16 cellular contexts compared by ENCODE assay signal in genomic region chr6:63919556-63920110, GRCh38.
A peak's percentile ranks its signal among the peaks of the same experiment; 100 is the strongest.
DNase-seq lines count a peak whose midpoint lies in the region; ATAC-seq and TF ChIP-seq lines count a peak whose summit lies in the region.
"Had no signal": no experiment of that assay in that cellular context is flagged by ENCODE, and none has a peak within 500 bp of the region (broad histone marks: within the 10 kb centered on the region; RNA-seq: fewer than 3 reads in every experiment).

No MANE protein-coding gene starts in this region.

- no peaks in the 10 kb centered on the region for H3F3A ChIP-seq in GM23248 (ENCODE audit: insufficient read depth)

- no peak overlapping the region for H3K14ac ChIP-seq in mesenchymal stem cell (ENCODE audit: low read length in 2 of 2)

- no peaks in the 10 kb centered on the region for H3K79me1 ChIP-seq in mesenchymal stem cell (replicated peaks; ENCODE audit: low read length, poor library complexity, severe bottlenecking)

- H3K18ac ChIP-seq in mesenchymal stem cell (ENCODE audit: low read depth in 1 of 2, low read length in 2 of 2): peak overlapping the region in 1 of 2 experiments; percentile 21

- no peak for ATAC-seq in stimulated activated naive CD8-positive, alpha-beta T cell treated with anti-CD3 and anti-CD28 coated beads, Interleukin-15, amount 100 ng/mL, for 72 hours
- ATAC-seq in T-helper 17 cell: no peak

- no peak overlapping the region for H3K4ac ChIP-seq in mesenchymal stem cell (ENCODE audit: low read depth in 1 of 2, low read length in 2 of 2)

- H3K9me3 Mint-ChIP-seq in stimulated activated naive CD8-positive, alpha-beta T cell treated with anti-CD3 and anti-CD28 coated beads, Interleukin-15, amount 100 ng/mL, for 72 hours: no peaks in the 10 kb centered on the region
- H3K9me3 Mint-ChIP-seq: CD4-positive, alpha-beta T cell had no signal

- H3K4me3 ChIP-seq in Karpas-422 (ENCODE audit: low read length) (no peak overlapping the region), fibroblast of pulmonary artery (replicated peaks; ENCODE audit: low read depth, low read length) (no peak overlapping the region), mesenchymal stem cell (ENCODE audit: insufficient read depth in 1 of 2, low read depth in 1 of 2, low read length in 2 of 2) (no peak overlapping the region), GM23248 (no peak overlapping the region)
- H3K4me3 ChIP-seq: HAP-1 had no signal

- H3K4me1 ChIP-seq in Karpas-422 (ENCODE audit: low read length) (no peaks in the 10 kb centered on the region), mesenchymal stem cell (ENCODE audit: control insufficient read depth, insufficient read depth, low read depth, low read length) (no peaks in the 10 kb centered on the region), GM23248 (ENCODE audit: insufficient read depth) (no peaks in the 10 kb centered on the region)
- H3K4me1 ChIP-seq: Caco-2, HAP-1 had no signal

- H2BK5ac ChIP-seq in mesenchymal stem cell (ENCODE audit: low read depth, low read length, poor library complexity, severe bottlenecking): no peak overlapping the region

- H3K27me3 Mint-ChIP-seq in stimulated activated naive CD8-positive, alpha-beta T cell treated with anti-CD3 and anti-CD28 coated beads, Interleukin-15, amount 100 ng/mL, for 72 hours: peaks cover 9% of the 10 kb centered on the region
- H3K27me3 Mint-ChIP-seq in T-helper 17 cell: peaks cover 36% of the 10 kb centered on the region
- H3K27me3 Mint-ChIP-seq: IgD-negative memory B cell had no signal

- H4K91ac ChIP-seq in mesenchymal stem cell (ENCODE audit: low read length): no peak overlapping the region

- H2AFZ ChIP-seq in Karpas-422 (ENCODE audit: low read length) (0 out of 2 replicates have a peak overlapping the region, but pooled peaks have one; percentile 28), mesenchymal stem cell (ENCODE audit: low read depth, low read length) (no peak overlapping the region), GM23248 (no peak overlapping the region)

- H2BK120ac ChIP-seq in mesenchymal stem cell (ENCODE audit: low read depth, low read length): peak overlapping the region; percentile 30

- H3K27ac ChIP-seq in Karpas-422 (ENCODE audit: low read length) (no peak overlapping the region), mesenchymal stem cell (ENCODE audit: low read length, poor library complexity, severe bottlenecking) (no peak overlapping the region), GM23248 (no peak overlapping the region)
- H3K27ac ChIP-seq: C4-2B, HL-60 had no signal

- no peak overlapping the region for H2AK5ac ChIP-seq in mesenchymal stem cell (ENCODE audit: low read length, severe bottlenecking)

- H3K4me2 ChIP-seq in Karpas-422 (ENCODE audit: low read depth, low read length, poor library complexity, severe bottlenecking) (no peak overlapping the region), mesenchymal stem cell (ENCODE audit: low read length, poor library complexity, severe bottlenecking) (no peak overlapping the region), GM23248 (ENCODE audit: unreplicated experiment) (no peak overlapping the region)

- DNase-seq in Karpas-422 (no peak), fibroblast of pulmonary artery (ENCODE audit: low read depth) (peak; percentile 3), mesenchymal stem cell (no peak), GM23248 (no peak), SKM-1 (lab: John Stamatoyannopoulos, UW; ENCODE audit: unreplicated experiment) (no peak), T-helper 17 cell (no peak)
- DNase-seq in stimulated activated naive CD8-positive, alpha-beta T cell treated with anti-CD3 and anti-CD28 coated beads, Interleukin-15, amount 100 ng/mL, for 72 hours: no peak
- DNase-seq: ACHN; Caco-2; CD4-positive, alpha-beta T cell; GOT3; KG1 had no signal

- no peaks in the 10 kb centered on the region for H3K36me3 ChIP-seq in Karpas-422 (ENCODE audit: insufficient read depth, low read length)
- no peaks in the 10 kb centered on the region for H3K36me3 ChIP-seq in mesenchymal stem cell (ENCODE audit: control insufficient read depth in 1 of 2, insufficient read depth in 2 of 2, low read depth in 1 of 2, low read length in 2 of 2)
- H3K36me3 ChIP-seq in GM23248 (ENCODE audit: low read depth): no peaks in the 10 kb centered on the region
- H3K36me3 ChIP-seq: HAP-1 had no signal

- H3K79me2 ChIP-seq in Karpas-422 (ENCODE audit: low read length): no peaks in the 10 kb centered on the region
- no peaks in the 10 kb centered on the region for H3K79me2 ChIP-seq in GM23248 (ENCODE audit: insufficient read depth)

- H4K20me1 ChIP-seq in Karpas-422 (ENCODE audit: insufficient read depth, low read depth, low read length) (no peaks in the 10 kb centered on the region), GM23248 (ENCODE audit: insufficient read depth) (no peaks in the 10 kb centered on the region)

- peak overlapping the region; percentile 53 for H4K8ac ChIP-seq in mesenchymal stem cell (ENCODE audit: low read length)

- H2BK12ac ChIP-seq in mesenchymal stem cell (ENCODE audit: low read length in 2 of 2): peak overlapping the region in 1 of 2 experiments; percentile 75

- H3K9me2 ChIP-seq in Karpas-422 (replicated peaks; ENCODE audit: insufficient read depth, low read length) (no peaks in the 10 kb centered on the region), GM23248 (ENCODE audit: insufficient read depth) (no peaks in the 10 kb centered on the region)

- 95% methylated on average over 4 of the region's 7 CpGs for WGBS in mesenchymal stem cell
- WGBS in GM23248 (ENCODE audit: low coverage in 1 of 2, low lambda C conversion rate in 2 of 2, missing lambda C conversion rate in 2 of 2), 2 experiments: 77 to 80% methylated on average over 7 of the region's 7 CpGs

- in situ Hi-C loops in GM23248 (cut with MboI): loop anchor here (10.0 kb wide), 1 partner anchor 415 kb away; no protein-coding TSS in a partner anchor

- TF ChIP-seq CTCF in fibroblast of pulmonary artery (IDR thresholded peaks at IDR 0.05; ENCODE audit: low read length, missing control alignments): no peak

- H3K4me1 Mint-ChIP-seq in stimulated activated naive CD8-positive, alpha-beta T cell treated with anti-CD3 and anti-CD28 coated beads, Interleukin-15, amount 100 ng/mL, for 72 hours: no peaks in the 10 kb centered on the region
- H3K4me1 Mint-ChIP-seq in T-helper 17 cell: peaks cover 2% of the 10 kb centered on the region

- no peaks in the 10 kb centered on the region for H3K27me3 ChIP-seq in Karpas-422 (ENCODE audit: low read length)
- no peaks in the 10 kb centered on the region for H3K27me3 ChIP-seq in mesenchymal stem cell (ENCODE audit: control insufficient read depth in 1 of 2, insufficient read depth in 1 of 2, low read length in 2 of 2)
- H3K27me3 ChIP-seq in GM23248 (replicated peaks; ENCODE audit: insufficient read depth): peaks cover 20% of the 10 kb centered on the region

- no peak overlapping the region for H3K27ac Mint-ChIP-seq in stimulated activated naive CD8-positive, alpha-beta T cell treated with anti-CD3 and anti-CD28 coated beads, Interleukin-15, amount 100 ng/mL, for 72 hours
- no peak overlapping the region for H3K27ac Mint-ChIP-seq in T-helper 17 cell
- H3K27ac Mint-ChIP-seq: CD4-positive, alpha-beta T cell; IgD-negative memory B cell had no signal

- no peaks in the 10 kb centered on the region for H3K9me3 ChIP-seq in Karpas-422 (ENCODE audit: low read length)
- H3K9me3 ChIP-seq in mesenchymal stem cell (ENCODE audit: control insufficient read depth, low read length): peaks cover 7% of the 10 kb centered on the region
- H3K9me3 ChIP-seq in GM23248 (ENCODE audit: low read depth): no peaks in the 10 kb centered on the region
- H3K9me3 ChIP-seq in T-helper 17 cell (ENCODE audit: control insufficient read depth, low read length, poor library complexity, severe bottlenecking): no peaks in the 10 kb centered on the region
- H3K9me3 ChIP-seq: Caco-2, HAP-1 had no signal

- no peaks in the 10 kb centered on the region for H3K36me3 Mint-ChIP-seq in T-helper 17 cell (ENCODE audit: low read depth)
- H3K36me3 Mint-ChIP-seq: IgD-negative memory B cell had no signal

- H3K9ac ChIP-seq in Karpas-422 (ENCODE audit: low read length): no peak overlapping the region
- H3K9ac ChIP-seq in mesenchymal stem cell (ENCODE audit: low read length): no peak overlapping the region
- no peak overlapping the region for H3K9ac ChIP-seq in GM23248

- no peak overlapping the region for H2BK15ac ChIP-seq in mesenchymal stem cell (ENCODE audit: low read depth, poor library complexity, severe bottlenecking)

- H3K23ac ChIP-seq in mesenchymal stem cell (ENCODE audit: low read length in 2 of 2): peak overlapping the region in 1 of 2 experiments; percentile 31

- no peak overlapping the region for H3K4me3 Mint-ChIP-seq in stimulated activated naive CD8-positive, alpha-beta T cell treated with anti-CD3 and anti-CD28 coated beads, Interleukin-15, amount 100 ng/mL, for 72 hours
- H3K4me3 Mint-ChIP-seq in T-helper 17 cell: no peak overlapping the region
- H3K4me3 Mint-ChIP-seq: CD4-positive, alpha-beta T cell; IgD-negative memory B cell had no signal
